17 cellular contexts compared by ENCODE assay signal in the genomic region with DNA sequence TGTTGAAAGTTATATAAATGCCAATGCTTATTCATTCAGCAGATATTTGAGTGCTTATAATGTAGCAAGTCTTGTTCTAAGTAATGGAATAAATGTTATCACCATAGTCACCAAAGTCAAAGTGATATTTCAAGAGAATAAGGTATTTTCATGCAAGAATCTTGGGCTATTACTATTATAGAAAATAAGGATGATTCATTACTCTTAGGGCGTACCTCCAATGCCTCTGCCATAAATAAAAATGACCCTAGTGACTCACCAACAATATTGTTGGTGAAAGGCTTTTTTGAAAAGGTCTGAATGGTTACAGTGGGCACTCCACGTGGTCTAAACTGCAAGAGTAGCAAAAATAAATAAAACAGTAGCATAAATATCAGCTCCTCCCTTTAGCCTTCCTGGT.
DNase-seq lines count a peak whose midpoint lies in the region; ATAC-seq and TF ChIP-seq lines count a peak whose summit lies in the region.
"Had no signal": no experiment of that assay in that cellular context is flagged by ENCODE, and none has a peak within 500 bp of the region (broad histone marks: within the 10 kb centered on the region; RNA-seq: fewer than 3 reads in every experiment).

No MANE protein-coding gene starts in this region.

- intact Hi-C loops in activated CD4-positive, alpha-beta T cell treated with anti-CD3 and anti-CD28 coated beads for 36 hours (cut with DNase I, micrococcal nuclease), result no loop called here
- intact Hi-C loops in activated naive CD4-positive, alpha-beta T cell treated with anti-CD3 and anti-CD28 coated beads for 36 hours (cut with micrococcal nuclease), result no loop called here

- DNase-seq in activated CD4-positive, alpha-beta T cell treated with anti-CD3 and anti-CD28 coated beads for 36 hours, result no peak
- DNase-seq in activated CD4-positive, alpha-beta T cell treated with anti-CD3 and anti-CD28 coated beads, Interleukin-2, amount 50 U/mL, for 48 hours, result no peak
- peak; percentile 42 for DNase-seq in RPMI7951 (ENCODE audit: low read depth)
- DNase-seq in dermis blood vessel endothelial cell, result peak; percentile 53
- no peak for DNase-seq in osteocyte (ENCODE audit: extremely low spot score, unreplicated experiment)
- no peak for DNase-seq in activated naive CD4-positive, alpha-beta T cell treated with anti-CD3 and anti-CD28 coated beads for 36 hours
- no peak for DNase-seq in NCI-H1105 treated with DMSO at 0.1 percent for 48 hours (lab: John Stamatoyannopoulos, UW)
- DNase-seq: 8988T; activated CD4-positive, alpha-beta T cell treated with anti-CD3 and anti-CD28 coated beads, Interleukin-2, amount 10 ng/mL, durations not matched to agents 7 days and 5 days; activated naive CD4-positive, alpha-beta T cell; CD8-positive, alpha-beta T cell; NCI-H82; stimulated activated naive B cell treated with anti-CD40 and anti-IgM and Interleukin-4, amounts not matched to agents 10 μg/mL and 1 μg/mL and 100 μg/mL, for 72 hours; trophoblast cell had no signal

- H3K4me1 Mint-ChIP-seq in activated CD4-positive, alpha-beta T cell treated with anti-CD3 and anti-CD28 coated beads for 36 hours, result peaks cover 26% of the 10 kb centered on the region
- peaks cover 7% of the 10 kb centered on the region for H3K4me1 Mint-ChIP-seq in osteocyte (ENCODE audit: unreplicated experiment)
- H3K4me1 Mint-ChIP-seq in activated naive CD4-positive, alpha-beta T cell treated with anti-CD3 and anti-CD28 coated beads for 36 hours (ENCODE audit: low read depth), result peaks cover 27% of the 10 kb centered on the region
- H3K4me1 Mint-ChIP-seq: activated CD4-positive, alpha-beta T cell treated with anti-CD3 and anti-CD28 coated beads, Interleukin-2, amount 10 ng/mL, durations not matched to agents 7 days and 5 days; neural crest cell had no signal

- no peak for TF ChIP-seq CTCF in osteocyte (IDR thresholded peaks at IDR 0.05)

- no peaks in the 10 kb centered on the region for H3K9me3 Mint-ChIP-seq in activated CD4-positive, alpha-beta T cell treated with anti-CD3 and anti-CD28 coated beads for 36 hours (ENCODE audit: low read depth)
- no peaks in the 10 kb centered on the region for H3K9me3 Mint-ChIP-seq in osteocyte (ENCODE audit: unreplicated experiment)
- H3K9me3 Mint-ChIP-seq in activated naive CD4-positive, alpha-beta T cell treated with anti-CD3 and anti-CD28 coated beads for 36 hours, result peaks cover 2% of the 10 kb centered on the region

- H3K36me3 Mint-ChIP-seq in activated CD4-positive, alpha-beta T cell treated with anti-CD3 and anti-CD28 coated beads for 36 hours (ENCODE audit: low read depth), result peaks cover 40% of the 10 kb centered on the region
- peaks cover 32% of the 10 kb centered on the region for H3K36me3 Mint-ChIP-seq in osteocyte (ENCODE audit: unreplicated experiment)
- peaks cover 35% of the 10 kb centered on the region for H3K36me3 Mint-ChIP-seq in activated naive CD4-positive, alpha-beta T cell treated with anti-CD3 and anti-CD28 coated beads for 36 hours (ENCODE audit: low read depth)

- POLR2A ChIA-PET in activated CD4-positive, alpha-beta T cell treated with anti-CD3 and anti-CD28 coated beads for 36 hours (lab: Charles Lee), result no interaction called here

- ATAC-seq in activated CD4-positive, alpha-beta T cell treated with anti-CD3 and anti-CD28 coated beads for 36 hours, result no peak
- no peak for ATAC-seq in HG02678 (IDR thresholded peaks at IDR 0.05; ENCODE audit: unreplicated experiment)
- ATAC-seq: CD8-positive, alpha-beta T cell; Panc1; stimulated activated naive B cell treated with anti-CD40 and anti-IgM and Interleukin-4, amounts not matched to agents 10 μg/mL and 1 μg/mL and 100 μg/mL, for 72 hours had no signal

- CTCF ChIA-PET in activated CD4-positive, alpha-beta T cell treated with anti-CD3 and anti-CD28 coated beads for 36 hours (lab: Charles Lee), result no interaction called here
- CTCF ChIA-PET in activated naive CD4-positive, alpha-beta T cell treated with anti-CD3 and anti-CD28 coated beads for 36 hours (lab: Charles Lee), result interaction anchor here (0.7 to 1.3 kb wide), 2 partner anchors 15 to 113 kb away, joined by 3 read pairs; no protein-coding TSS in a partner anchor

- H3K27ac Mint-ChIP-seq in activated CD4-positive, alpha-beta T cell treated with anti-CD3 and anti-CD28 coated beads for 36 hours, result peak overlapping the region; percentile 4
- H3K27ac Mint-ChIP-seq in osteocyte (ENCODE audit: unreplicated experiment), result peak overlapping the region; percentile 29
- H3K27ac Mint-ChIP-seq in activated naive CD4-positive, alpha-beta T cell treated with anti-CD3 and anti-CD28 coated beads for 36 hours, result no peak overlapping the region
- H3K27ac Mint-ChIP-seq: activated CD4-positive, alpha-beta T cell treated with anti-CD3 and anti-CD28 coated beads, Interleukin-2, amount 10 ng/mL, durations not matched to agents 7 days and 5 days; stimulated activated naive B cell treated with anti-CD40 and anti-IgM and Interleukin-4, amounts not matched to agents 10 μg/mL and 1 μg/mL and 100 μg/mL, for 72 hours had no signal

- no peak overlapping the region for H3K4me3 Mint-ChIP-seq in activated CD4-positive, alpha-beta T cell treated with anti-CD3 and anti-CD28 coated beads for 36 hours
- H3K4me3 Mint-ChIP-seq in osteocyte (ENCODE audit: unreplicated experiment), result no peak overlapping the region
- H3K4me3 Mint-ChIP-seq in activated naive CD4-positive, alpha-beta T cell treated with anti-CD3 and anti-CD28 coated beads for 36 hours, result no peak overlapping the region
- H3K4me3 Mint-ChIP-seq: activated CD4-positive, alpha-beta T cell treated with anti-CD3 and anti-CD28 coated beads, Interleukin-2, amount 10 ng/mL, durations not matched to agents 7 days and 5 days; CD8-positive, alpha-beta T cell; neural crest cell; stimulated activated naive B cell treated with anti-CD40 and anti-IgM and Interleukin-4, amounts not matched to agents 10 μg/mL and 1 μg/mL and 100 μg/mL, for 72 hours had no signal

- no peaks in the 10 kb centered on the region for H3K27me3 Mint-ChIP-seq in activated CD4-positive, alpha-beta T cell treated with anti-CD3 and anti-CD28 coated beads for 36 hours
- H3K27me3 Mint-ChIP-seq in osteocyte (ENCODE audit: unreplicated experiment), result no peaks in the 10 kb centered on the region
- H3K27me3 Mint-ChIP-seq in activated naive CD4-positive, alpha-beta T cell treated with anti-CD3 and anti-CD28 coated beads for 36 hours (ENCODE audit: low read depth), result no peaks in the 10 kb centered on the region
- H3K27me3 Mint-ChIP-seq: activated CD4-positive, alpha-beta T cell treated with anti-CD3 and anti-CD28 coated beads, Interleukin-2, amount 10 ng/mL, durations not matched to agents 7 days and 5 days; stimulated activated naive B cell treated with anti-CD40 and anti-IgM and Interleukin-4, amounts not matched to agents 10 μg/mL and 1 μg/mL and 100 μg/mL, for 72 hours had no signal

Comparison
In these comparisons a context has a peak if more than half of its experiments do, and no peak if none do; other contexts are left out.
1. DNase-seq: peak in RPMI7951 (single experiment) and dermis blood vessel endothelial cell (single experiment); none in activated CD4-positive, alpha-beta T cell treated with anti-CD3 and anti-CD28 coated beads for 36 hours (single experiment), activated CD4-positive, alpha-beta T cell treated with anti-CD3 and anti-CD28 coated beads, Interleukin-2, amount 50 U/mL, for 48 hours (0 of 2), osteocyte (single experiment), activated naive CD4-positive, alpha-beta T cell treated with anti-CD3 and anti-CD28 coated beads for 36 hours (single experiment) and NCI-H1105 treated with DMSO at 0.1 percent for 48 hours (single experiment).